In the genomic region with DNA sequence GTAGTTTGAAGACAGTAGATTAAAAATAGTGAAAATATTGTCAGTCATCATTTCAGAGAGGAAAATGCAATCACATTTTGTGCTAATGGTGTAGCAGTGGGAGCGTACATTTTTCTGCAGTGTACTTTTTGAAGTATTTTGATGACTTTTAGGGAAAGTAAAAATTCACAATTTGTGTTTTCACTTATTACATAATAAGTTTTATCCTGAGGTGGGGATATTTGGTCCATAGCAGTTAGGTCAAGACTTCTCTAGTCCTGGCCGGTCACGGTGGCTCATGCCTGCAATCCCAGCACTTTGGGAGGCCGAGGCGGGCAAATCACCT, we compare ENCODE assay signal across 12 cellular contexts.
DNase-seq lines count a peak whose midpoint lies in the region; ATAC-seq and TF ChIP-seq lines count a peak whose summit lies in the region.
"Had no signal": no experiment of that assay in that cellular context is flagged by ENCODE, and none has a peak within 500 bp of the region (broad histone marks: within the 10 kb centered on the region; RNA-seq: fewer than 3 reads in every experiment).

No MANE protein-coding gene starts in this region.

- intact Hi-C loops in heart left ventricle (cut with DNase I) = loop anchor here in 9 of 10 donors (1.0 to 10.0 kb wide), 11 partner anchors 120 to 960 kb away; a partner anchor contains a TSS
- intact Hi-C loops in left cardiac atrium (cut with DNase I) = loop anchor here in 1 of 2 donors (2.0 kb wide), 1 partner anchor 288 kb away; no protein-coding TSS in a partner anchor
- intact Hi-C loops in right cardiac atrium (cut with DNase I) = loop anchor here (2.0 to 10.0 kb wide), 6 partner anchors 120 to 960 kb away; a partner anchor contains a TSS
- intact Hi-C loops in tibial artery (cut with DNase I; ENCODE audit: low total_unique reads) = loop anchor here (10.0 kb wide), 2 partner anchors 60 to 120 kb away; a partner anchor contains a TSS

- DNase-seq in heart left ventricle = no peak
- DNase-seq in left cardiac atrium = no peak
- peak in 1 of 3 donors; percentile 46 for DNase-seq in right cardiac atrium
- DNase-seq in tibial artery = no peak
- DNase-seq in SHP77 treated with DMSO at 0.1 percent for 48 hours (lab: John Stamatoyannopoulos, UW) = no peak
- no peak for DNase-seq in NCI-H2196 treated with DMSO at 0.1 percent for 48 hours (lab: John Stamatoyannopoulos, UW; ENCODE audit: unreplicated experiment)

- H3K4me3 ChIP-seq in heart left ventricle (no peak overlapping the region), right cardiac atrium (ENCODE audit: low read length) (no peak overlapping the region), tibial artery (no peak overlapping the region)
- H3K4me3 ChIP-seq: body of pancreas, skin epidermis, testis had no signal

- no peaks in the 10 kb centered on the region for H3K27me3 ChIP-seq in heart left ventricle
- H3K27me3 ChIP-seq in right cardiac atrium (ENCODE audit: control insufficient read depth, insufficient read depth) = no peaks in the 10 kb centered on the region
- H3K27me3 ChIP-seq in tibial artery = no peaks in the 10 kb centered on the region
- H3K27me3 ChIP-seq: body of pancreas, testis had no signal

- no peak for TF ChIP-seq POLR2A in heart left ventricle (IDR thresholded peaks at IDR 0.05)

- ATAC-seq in heart left ventricle (no peak), left cardiac atrium (no peak), right cardiac atrium (no peak), HG02981 (IDR thresholded peaks at IDR 0.05; ENCODE audit: unreplicated experiment) (no peak)

- H3K4me1 ChIP-seq in heart left ventricle (peaks cover 0 to 78% (median 51%) of the 10 kb centered on the region in 12 donors), right cardiac atrium (ENCODE audit: control insufficient read depth, insufficient read depth, low read length) (peaks cover 16% of the 10 kb centered on the region), tibial artery (peaks cover 0 to 49% (median 21%) of the 10 kb centered on the region in 4 donors)

- peaks cover 0 to 9% (median 0%) of the 10 kb centered on the region in 9 donors for H3K36me3 ChIP-seq in heart left ventricle
- no peaks in the 10 kb centered on the region for H3K36me3 ChIP-seq in tibial artery

- TF ChIP-seq CTCF in heart left ventricle (IDR thresholded peaks at IDR 0.05) = no peak
- TF ChIP-seq CTCF in tibial artery (IDR thresholded peaks at IDR 0.05) = no peak

- peak overlapping the region in 9 of 12 donors; percentile 2 to 69 (median 55) for H3K27ac ChIP-seq in heart left ventricle
- H3K27ac ChIP-seq in angular gyrus (ENCODE audit: low read depth, low read length) = peak overlapping the region; percentile 62
- H3K27ac ChIP-seq in right cardiac atrium (ENCODE audit: low read length) = peak overlapping the region; percentile 37
- H3K27ac ChIP-seq in tibial artery = peak overlapping the region; percentile 36 to 61
- H3K27ac ChIP-seq: parathyroid adenoma had no signal

- WGBS in heart left ventricle, 4 donors = 51 to 72% (median 63%) methylated on average over 5 of the region's 5 CpGs
- WGBS in right cardiac atrium = 63% methylated on average over 5 of the region's 5 CpGs

- H3K9me3 ChIP-seq in heart left ventricle (no peaks in the 10 kb centered on the region), right cardiac atrium (ENCODE audit: control insufficient read depth, low read length) (no peaks in the 10 kb centered on the region), tibial artery (no peaks in the 10 kb centered on the region)
- H3K9me3 ChIP-seq: body of pancreas, testis had no signal
